Comparison of ENCODE assay signal across 17 cellular contexts in genomic region chr4:6747690-6748068, GRCh38. TPM values are rescaled to one million over a fixed set of nuclear protein-coding genes. Genes with fewer than 3 reads are reported as not detected.
DNase-seq lines count a peak whose midpoint lies in the region; ATAC-seq, FAIRE-seq and TF ChIP-seq lines count a peak whose summit lies in the region.
"Had no signal": no experiment of that assay in that cellular context is flagged by ENCODE, and none has a peak within 500 bp of the region (broad histone marks: within the 10 kb centered on the region; RNA-seq: fewer than 3 reads in every experiment).

No MANE protein-coding gene starts in this region.

- H3K9me3 Mint-ChIP-seq in nephron, result no peaks in the 10 kb centered on the region
- no peaks in the 10 kb centered on the region for H3K9me3 Mint-ChIP-seq in activated T-cell treated with anti-CD3 and anti-CD28 coated beads, Interleukin-2, amount 50 U/mL, for 72 hours
- H3K9me3 Mint-ChIP-seq: T-cell had no signal

- H3K4me1 ChIP-seq in A549 (peaks cover 56% of the 10 kb centered on the region), Peyer's patch (peaks cover 0 to 46% (median 15%) of the 10 kb centered on the region in 4 donors)

- H3K9me3 ChIP-seq in A549, result no peaks in the 10 kb centered on the region
- H3K9me3 ChIP-seq in Peyer's patch, result no peaks in the 10 kb centered on the region
- H3K9me3 ChIP-seq: sigmoid colon had no signal

- WGBS in A549 (ENCODE audit: missing lambda C conversion rate), result 53% methylated on average over 8 of the region's 8 CpGs

- peak overlapping the region; percentile 53 to 95 (median 84) for H3K27ac Mint-ChIP-seq in nephron
- H3K27ac Mint-ChIP-seq in activated T-cell treated with anti-CD3 and anti-CD28 coated beads, Interleukin-2, amount 50 U/mL, for 72 hours, result no peak overlapping the region
- H3K27ac Mint-ChIP-seq: stimulated activated naive B cell treated with anti-CD40 and anti-IgM and Interleukin-4, amounts not matched to agents 10 μg/mL and 1 μg/mL and 100 μg/mL, for 72 hours; T-cell had no signal

- peaks cover 22% of the 10 kb centered on the region for H3K4me1 Mint-ChIP-seq in nephron
- H3K4me1 Mint-ChIP-seq in activated T-cell treated with anti-CD3 and anti-CD28 coated beads, Interleukin-2, amount 50 U/mL, for 72 hours (ENCODE audit: low read depth), result peaks cover 8% of the 10 kb centered on the region

- peak in 1 of 2 experiments; percentile 32; a peak in 3 of 6 replicates for ATAC-seq in A549
- ATAC-seq in Right ventricle myocardium superior (ENCODE audit: poor library complexity), result peak; percentile 21
- ATAC-seq in activated T-cell treated with anti-CD3 and anti-CD28 coated beads, Interleukin-2, amount 50 U/mL, for 72 hours (replicated peaks in 1 of 2), result no peak
- no peak for ATAC-seq in HG02623 (IDR thresholded peaks at IDR 0.05; ENCODE audit: unreplicated experiment)
- no peak for ATAC-seq in GM18517 (IDR thresholded peaks at IDR 0.05; ENCODE audit: unreplicated experiment)
- ATAC-seq in HG02981 (IDR thresholded peaks at IDR 0.05; ENCODE audit: unreplicated experiment), result no peak
- ATAC-seq: stimulated activated naive B cell treated with anti-CD40 and anti-IgM and Interleukin-4, amounts not matched to agents 10 μg/mL and 1 μg/mL and 100 μg/mL, for 72 hours; T-cell had no signal

- no peak for TF ChIP-seq POLR2A in A549 (IDR thresholded peaks at IDR 0.05; ENCODE audit: low read length)
- peak in 1 of 2 donors; percentile 33 for TF ChIP-seq POLR2A in Peyer's patch (IDR thresholded peaks at IDR 0.05)

- H3K36me3 Mint-ChIP-seq in nephron (ENCODE audit: low read depth), result no peaks in the 10 kb centered on the region
- no peaks in the 10 kb centered on the region for H3K36me3 Mint-ChIP-seq in activated T-cell treated with anti-CD3 and anti-CD28 coated beads, Interleukin-2, amount 50 U/mL, for 72 hours (ENCODE audit: insufficient read depth in 2 of 2)
- H3K36me3 Mint-ChIP-seq: brain; stimulated activated naive B cell treated with anti-CD40 and anti-IgM and Interleukin-4, amounts not matched to agents 10 μg/mL and 1 μg/mL and 100 μg/mL, for 72 hours; T-cell had no signal

- no peaks in the 10 kb centered on the region for H3K27me3 ChIP-seq in Peyer's patch
- H3K27me3 ChIP-seq: sigmoid colon had no signal

- H3K36me3 ChIP-seq in Peyer's patch, result no peaks in the 10 kb centered on the region
- H3K36me3 ChIP-seq: sigmoid colon had no signal

- H3K27me3 Mint-ChIP-seq in nephron (ENCODE audit: low read depth), result peaks cover 8% of the 10 kb centered on the region
- H3K27me3 Mint-ChIP-seq in activated T-cell treated with anti-CD3 and anti-CD28 coated beads, Interleukin-2, amount 50 U/mL, for 72 hours (ENCODE audit: low read depth), result no peaks in the 10 kb centered on the region

- no peak for TF ChIP-seq CTCF in A549 (IDR thresholded peaks at IDR 0.05)
- TF ChIP-seq CTCF in Peyer's patch (IDR thresholded peaks at IDR 0.05), result no peak
- no peak for TF ChIP-seq CTCF in nephron (IDR thresholded peaks at IDR 0.05; ENCODE audit: unreplicated experiment in 3 of 3)

- FAIRE-seq in A549 (lab: Jason Lieb, UNC), result no peak
- FAIRE-seq: endometrium had no signal

- DNase-seq in A549 (ENCODE audit: low read depth in 1 of 2, low spot score in 1 of 2) (peak in 1 of 2 experiments; percentile 52), Peyer's patch (no peak), Right ventricle myocardium superior (peak; percentile 56)
- no peak for DNase-seq in activated T-cell treated with anti-CD3 and anti-CD28 coated beads, Interleukin-2, amount 50 U/mL, for 72 hours
- DNase-seq: glutamatergic neuron; GOT3; NCI-H1436; nephron progenitor cell; sigmoid colon; stimulated activated naive B cell treated with anti-CD40 and anti-IgM and Interleukin-4, amounts not matched to agents 10 μg/mL and 1 μg/mL and 100 μg/mL, for 72 hours; T-cell had no signal

- TF ChIP-seq EP300 in A549 (IDR thresholded peaks at IDR 0.05), result no peak

- POLR2A ChIA-PET in A549 (lab: Yijun Ruan, JAX), result no interaction called here

- no peak overlapping the region for H3K4me3 Mint-ChIP-seq in nephron
- H3K4me3 Mint-ChIP-seq in activated T-cell treated with anti-CD3 and anti-CD28 coated beads, Interleukin-2, amount 50 U/mL, for 72 hours, result no peak overlapping the region
- H3K4me3 Mint-ChIP-seq: brain; nephron progenitor cell; stimulated activated naive B cell treated with anti-CD40 and anti-IgM and Interleukin-4, amounts not matched to agents 10 μg/mL and 1 μg/mL and 100 μg/mL, for 72 hours; T-cell had no signal

- peak overlapping the region; percentile 82 to 85 for H3K27ac ChIP-seq in A549
- peak overlapping the region in 3 of 4 donors; percentile 74 to 96 (median 88) for H3K27ac ChIP-seq in Peyer's patch

- intact Hi-C loops in Right ventricle myocardium superior (cut with DNase I), result no loop called here

- no peak overlapping the region for H3K4me3 ChIP-seq in A549
- H3K4me3 ChIP-seq in Peyer's patch, result no peak overlapping the region
- H3K4me3 ChIP-seq: sigmoid colon had no signal

- H3K4me2 ChIP-seq in A549, result peak overlapping the region; percentile 59

- no peak for TF ChIP-seq RAD21 in A549 (conservative IDR thresholded peaks at IDR 0.05 in 1 of 2, IDR thresholded peaks at IDR 0.05 in 1 of 2)

- CTCF ChIA-PET in A549 (lab: Yijun Ruan, JAX), result interaction anchor here (1.3 kb wide), 1 partner anchor 29 kb away, joined by 3 read pairs; no protein-coding TSS in a partner anchor

TF ChIP-seq in A549, 52 proteins besides CTCF, POLR2A, EP300 and RAD21:
- TF ChIP-seq EHMT2 (IDR thresholded peaks at IDR 0.05; ENCODE audit: low read depth), result no peak
- TF ChIP-seq KDM5A (IDR thresholded peaks at IDR 0.05), result no peak
- no peak for TF ChIP-seq KDM1A (IDR thresholded peaks at IDR 0.05; ENCODE audit: low read depth)
- no peak for TF ChIP-seq ZFP36 (IDR thresholded peaks at IDR 0.05; ENCODE audit: borderline replicate concordance, partially characterized antibody)
- no peak for TF ChIP-seq MAZ (IDR thresholded peaks at IDR 0.05; ENCODE audit: borderline replicate concordance, low read depth, low read length)
- TF ChIP-seq ZC3H11A (IDR thresholded peaks at IDR 0.05), result no peak

RNA-seq across cellular contexts. Expression of gene BLOC1S4, which starts 31.7 kb away (rescaled TPM):
- 11.7 and 13.2 TPM in 2 replicates for polyA plus RNA-seq in A549 (2011; rRNA removed)
- polyA plus RNA-seq in A549 (2012; cell fraction: cytosol; rRNA removed), result 18.8 and 26.6 TPM in 2 replicates
- polyA plus RNA-seq in A549 (2012; cell fraction: nucleus; rRNA removed), result 15.6 and 21.2 TPM in 2 replicates
- polyA plus RNA-seq in A549 (2017; fragmentation: RNase III; extraction: RNeasy Plus Mini Kit Qiagen cat#74134 plus additional on column Dnase treatment), result 11.4 to 13.9 TPM (median 12.6 TPM) in 3 replicates
- 4.0 and 4.8 TPM in 2 replicates for polyA minus RNA-seq in A549 (2011; rRNA and poly(A)+ RNA removed)
- 10 to 100 TPM; 20.0 to 20.6 (median 20.2) TPM for total RNA-seq in Peyer's patch
- 6.0 TPM for total RNA-seq in Right ventricle myocardium superior
- 10 to 100 TPM; 14.1 to 14.6 TPM for total RNA-seq in activated T-cell treated with anti-CD3 and anti-CD28 coated beads, Interleukin-2, amount 50 U/mL, for 72 hours

RNA-seq across cellular contexts. Expression of gene KIAA0232, which starts 34.8 kb away (rescaled TPM):
- polyA plus RNA-seq in A549 (2011; rRNA removed) (21.5 and 25.2 TPM in 2 replicates), A549 (2017; fragmentation: RNase III; extraction: RNeasy Plus Mini Kit Qiagen cat#74134 plus additional on column Dnase treatment) (9.3 to 10.6 TPM (median 10.5 TPM) in 3 replicates)
- 2.8 and 4.4 TPM in 2 replicates for polyA plus RNA-seq in A549 (2012; cell fraction: cytosol; rRNA removed)
- polyA plus RNA-seq in A549 (2012; cell fraction: nucleus; rRNA removed), result 3.7 and 5.2 TPM in 2 replicates
- polyA minus RNA-seq in A549 (2011; rRNA and poly(A)+ RNA removed), result 15.6 and 22.7 TPM in 2 replicates
- total RNA-seq in Peyer's patch (10 to 100 TPM; 19.8 to 73.6 (median 49.5) TPM), Right ventricle myocardium superior (75.0 TPM)
- 10 to 100 TPM; 16.8 to 19.5 TPM for total RNA-seq in activated T-cell treated with anti-CD3 and anti-CD28 coated beads, Interleukin-2, amount 50 U/mL, for 72 hours

RNA-seq across cellular contexts. Expression of gene MRFAP1L1, which starts 38.0 kb away (rescaled TPM):
- 42.8 and 78.2 TPM in 2 replicates for polyA plus RNA-seq in A549 (2011; rRNA removed)
- polyA plus RNA-seq in A549 (2012; cell fraction: cytosol; rRNA removed), result 20.7 and 30.2 TPM in 2 replicates
- 8.3 and 12.5 TPM in 2 replicates for polyA plus RNA-seq in A549 (2012; cell fraction: nucleus; rRNA removed)
- 41.3 to 46.7 TPM (median 46.1 TPM) in 3 replicates for polyA plus RNA-seq in A549 (2017; fragmentation: RNase III; extraction: RNeasy Plus Mini Kit Qiagen cat#74134 plus additional on column Dnase treatment)
- 10.5 and 13.6 TPM in 2 replicates for polyA minus RNA-seq in A549 (2011; rRNA and poly(A)+ RNA removed)
- total RNA-seq in Peyer's patch, result 10 to 100 TPM; 34.9 to 61.1 (median 37.4) TPM
- total RNA-seq in Right ventricle myocardium superior, result 39.7 TPM
- 10 to 100 TPM; 53.3 to 57.7 TPM for total RNA-seq in activated T-cell treated with anti-CD3 and anti-CD28 coated beads, Interleukin-2, amount 50 U/mL, for 72 hours

RNA-seq across cellular contexts. Expression of gene S100P, which starts 54.0 kb away (rescaled TPM):
- polyA plus RNA-seq in A549 (2011; rRNA removed) (171 and 291 TPM in 2 replicates), A549 (2017; fragmentation: RNase III; extraction: RNeasy Plus Mini Kit Qiagen cat#74134 plus additional on column Dnase treatment) (11.4 to 20.9 TPM (median 16.0 TPM) in 3 replicates)
- 46.4 and 54.2 TPM in 2 replicates for polyA plus RNA-seq in A549 (2012; cell fraction: cytosol; rRNA removed)
- 11.5 and 12.5 TPM in 2 replicates for polyA plus RNA-seq in A549 (2012; cell fraction: nucleus; rRNA removed)
- polyA minus RNA-seq in A549 (2011; rRNA and poly(A)+ RNA removed), result 20.1 and 28.1 TPM in 2 replicates
- total RNA-seq in Peyer's patch (1 to 10 TPM in 2 of 4 donors, not detected in 2; 1.5 to 3.3 TPM), Right ventricle myocardium superior (not detected)
- total RNA-seq in activated T-cell treated with anti-CD3 and anti-CD28 coated beads, Interleukin-2, amount 50 U/mL, for 72 hours, result 10 to 100 TPM; 18.0 to 84.6 TPM
